ENCODE assay signal across 8 cellular contexts in the genomic region with DNA sequence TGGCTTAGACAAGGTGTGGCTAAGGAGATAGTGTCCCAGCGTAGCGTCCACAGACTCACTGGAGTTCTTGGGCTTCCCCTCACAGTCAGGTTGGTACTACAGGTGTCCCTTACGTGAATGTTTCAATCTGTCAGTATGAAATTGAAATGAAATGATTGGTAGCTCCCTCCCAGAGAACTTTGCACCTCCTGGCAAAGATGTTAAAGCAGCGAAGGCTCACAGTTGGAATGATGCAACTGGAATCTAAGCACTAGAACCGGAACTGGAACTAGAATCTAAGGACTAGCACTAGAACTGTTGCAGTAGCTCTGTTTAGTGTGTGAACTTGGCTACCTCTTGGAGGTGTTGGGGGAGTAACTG. TPM values are rescaled to one million over a fixed set of nuclear protein-coding genes. Genes with fewer than 3 reads are reported as not detected.
DNase-seq lines count a peak whose midpoint lies in the region; ATAC-seq and TF ChIP-seq lines count a peak whose summit lies in the region.

No MANE protein-coding gene starts in this region.

- no peaks in the 10 kb centered on the region for H3K27me3 ChIP-seq in right lobe of liver

- DNase-seq in AG20443 (ENCODE audit: low spot score) (peak; percentile 22), HT-29 (ENCODE audit: low spot score) (peak; percentile 64), amniotic epithelial cell (ENCODE audit: low read depth) (peak; percentile 33), right lobe of liver (peak in 1 of 3 donors; percentile 68), NCI-H2081 treated with DMSO at 0.1 percent for 48 hours (lab: John Stamatoyannopoulos, UW) (no peak), posterior cingulate gyrus (no peak)

- peak overlapping the region; percentile 91 to 95 (median 92) for H3K27ac ChIP-seq in right lobe of liver

- TF ChIP-seq CTCF in right lobe of liver (IDR thresholded peaks at IDR 0.05), result no peak

- intact Hi-C loops in right lobe of liver (cut with DNase I) (loop anchor here in 1 of 2 donors (5.0 kb wide), 1 partner anchor 45 kb away; no protein-coding TSS in a partner anchor), posterior cingulate gyrus (cut with DNase I) (loop anchor here (5.0 kb wide), 2 partner anchors 60 to 110 kb away; no protein-coding TSS in a partner anchor)

- WGBS in right lobe of liver (ENCODE audit: insufficient coverage, low coverage, low lambda C conversion rate, missing lambda C conversion rate), result 17% methylated on average over 5 of the region's 5 CpGs

- H3K4me1 ChIP-seq in right lobe of liver, result peaks cover 0 to 47% (median 8%) of the 10 kb centered on the region in 4 donors

- TF ChIP-seq POLR2A in right lobe of liver (IDR thresholded peaks at IDR 0.05), result no peak

- peak; percentile 34 to 58 (median 46) for ATAC-seq in right lobe of liver
- ATAC-seq in GM18502 (IDR thresholded peaks at IDR 0.05; ENCODE audit: poor library complexity, unreplicated experiment), result no peak
- no peak for ATAC-seq in GM21737 (IDR thresholded peaks at IDR 0.05; ENCODE audit: unreplicated experiment)

- H3K36me3 ChIP-seq in right lobe of liver, result peaks cover 0 to 7% (median 0%) of the 10 kb centered on the region in 4 donors

- H3K4me3 ChIP-seq in right lobe of liver, result peak overlapping the region; percentile 73 to 94 (median 91)

- no peaks in the 10 kb centered on the region for H3K9me3 ChIP-seq in right lobe of liver

RNA-seq across cellular contexts. Expression of a gene that starts 1.1 kb away (rescaled TPM):
- total RNA-seq in HT-29 (2014; rRNA removed; shearing (Covaris generic)), result 13.4 TPM in 2 replicates
- total RNA-seq in right lobe of liver, result 10 to 100 TPM; 48.0 to 92.6 (median 71.5) TPM

RNA-seq across cellular contexts. Expression of a gene that starts 1.4 kb away (rescaled TPM):
- total RNA-seq in HT-29 (2014; rRNA removed; shearing (Covaris generic)), result 14.7 and 16.0 TPM in 2 replicates
- total RNA-seq in right lobe of liver, result 10 to 100 TPM; 11.1 to 17.2 (median 12.8) TPM

RNA-seq across cellular contexts. Expression of a gene that starts 52.9 kb away (rescaled TPM):
- total RNA-seq in HT-29 (2014; rRNA removed; shearing (Covaris generic)), result 20.2 and 22.6 TPM in 2 replicates
- total RNA-seq in right lobe of liver, result 10 to 100 TPM; 16.0 to 21.7 (median 18.5) TPM

RNA-seq across cellular contexts. Expression of a gene that starts 53.0 kb away (rescaled TPM):
- 21.3 and 21.8 TPM in 2 replicates for total RNA-seq in HT-29 (2014; rRNA removed; shearing (Covaris generic))
- 10 to 100 TPM in 3 of 6 experiments, 1 to 10 TPM in 3; 6.9 to 13.0 (median 10.1) TPM for total RNA-seq in right lobe of liver

Comparison
In these comparisons a context has a peak if more than half of its experiments do, and no peak if none do; other contexts are left out.
1. DNase-seq: peak in AG20443 (single experiment), HT-29 (single experiment) and amniotic epithelial cell (single experiment); none in NCI-H2081 treated with DMSO at 0.1 percent for 48 hours (single experiment) and posterior cingulate gyrus (0 of 10).
2. ATAC-seq: peak in right lobe of liver (4 of 4); none in GM18502 (single experiment) and GM21737 (single experiment).